1 cellular context compared by ENCODE assay signal in the genomic region with DNA sequence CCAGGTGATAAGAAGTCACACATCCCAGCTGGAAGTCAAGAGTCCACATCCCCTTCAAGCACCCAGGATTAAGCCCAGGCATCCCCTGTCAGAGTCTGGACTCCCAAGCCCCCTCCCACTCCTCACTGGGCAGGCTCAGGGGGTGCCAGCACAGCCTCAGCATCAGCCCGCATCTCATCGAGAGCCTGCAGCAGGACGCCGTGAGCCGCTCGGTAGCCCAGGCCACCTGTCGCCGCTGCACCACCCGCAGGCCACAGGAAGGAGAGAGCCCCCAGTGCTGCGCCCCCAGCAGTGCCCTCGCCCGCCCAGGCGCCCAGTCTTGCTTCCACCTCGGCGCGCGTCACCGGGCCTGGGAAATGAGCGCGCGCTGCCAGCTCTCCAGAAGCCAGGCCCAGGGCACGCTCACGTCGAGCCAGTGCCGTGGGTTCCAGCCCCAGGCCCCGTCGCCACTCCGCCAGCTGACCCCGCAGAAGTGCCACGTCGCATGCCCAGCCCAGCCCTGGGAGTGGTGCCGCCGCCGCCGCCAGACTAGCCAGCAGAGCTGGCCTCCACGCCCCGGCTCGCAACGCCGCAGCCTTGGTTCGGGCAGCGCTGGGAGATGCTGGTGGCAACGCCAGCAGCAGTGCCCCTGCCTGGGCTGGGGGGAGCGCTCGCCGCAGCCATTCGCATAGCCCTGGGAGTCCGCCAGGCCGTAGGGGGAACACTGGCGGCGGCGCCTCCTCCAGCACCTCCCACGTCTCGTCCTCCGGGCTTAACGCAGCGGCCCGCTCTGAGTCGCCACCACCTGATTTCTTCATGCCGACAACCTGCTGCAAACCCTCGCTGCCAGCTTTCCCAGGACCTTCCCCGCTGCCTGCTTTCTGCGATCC.
TF ChIP-seq lines count a peak whose summit lies in the region.

No MANE protein-coding gene starts in this region.

TF ChIP-seq in GM12878, 131 proteins besides CTCF, POLR2A, EP300 and RAD21:
- TF ChIP-seq, protein P1, sequence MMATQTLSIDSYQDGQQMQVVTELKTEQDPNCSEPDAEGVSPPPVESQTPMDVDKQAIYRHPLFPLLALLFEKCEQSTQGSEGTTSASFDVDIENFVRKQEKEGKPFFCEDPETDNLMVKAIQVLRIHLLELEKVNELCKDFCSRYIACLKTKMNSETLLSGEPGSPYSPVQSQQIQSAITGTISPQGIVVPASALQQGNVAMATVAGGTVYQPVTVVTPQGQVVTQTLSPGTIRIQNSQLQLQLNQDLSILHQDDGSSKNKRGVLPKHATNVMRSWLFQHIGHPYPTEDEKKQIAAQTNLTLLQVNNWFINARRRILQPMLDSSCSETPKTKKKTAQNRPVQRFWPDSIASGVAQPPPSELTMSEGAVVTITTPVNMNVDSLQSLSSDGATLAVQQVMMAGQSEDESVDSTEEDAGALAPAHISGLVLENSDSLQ (IDR thresholded peaks at IDR 0.05): no peak
- TF ChIP-seq FOXK2 (IDR thresholded peaks at IDR 0.05) (no peak), NBN (IDR thresholded peaks at IDR 0.05) (no peak), TCF7 (IDR thresholded peaks at IDR 0.05; ENCODE audit: borderline replicate concordance) (no peak), STAT1 (conservative IDR thresholded peaks at IDR 0.05) (no peak), IKZF2 (IDR thresholded peaks at IDR 0.05) (no peak), CBX5 (IDR thresholded peaks at IDR 0.05; ENCODE audit: low read depth) (no peak), ATF7 (IDR thresholded peaks at IDR 0.05; ENCODE audit: low read depth) (no peak), NRF1 (conservative IDR thresholded peaks at IDR 0.05; ENCODE audit: low read depth, low read length) (no peak), SMC3 (IDR thresholded peaks at IDR 0.05; ENCODE audit: borderline replicate concordance, low read length) (no peak), RAD51 (IDR thresholded peaks at IDR 0.05) (no peak), TAF1 (IDR thresholded peaks at IDR 0.05; ENCODE audit: borderline replicate concordance, low read depth, low read length) (no peak), GABPA (IDR thresholded peaks at IDR 0.05; ENCODE audit: low read depth) (no peak)
- TF ChIP-seq, protein P2, sequence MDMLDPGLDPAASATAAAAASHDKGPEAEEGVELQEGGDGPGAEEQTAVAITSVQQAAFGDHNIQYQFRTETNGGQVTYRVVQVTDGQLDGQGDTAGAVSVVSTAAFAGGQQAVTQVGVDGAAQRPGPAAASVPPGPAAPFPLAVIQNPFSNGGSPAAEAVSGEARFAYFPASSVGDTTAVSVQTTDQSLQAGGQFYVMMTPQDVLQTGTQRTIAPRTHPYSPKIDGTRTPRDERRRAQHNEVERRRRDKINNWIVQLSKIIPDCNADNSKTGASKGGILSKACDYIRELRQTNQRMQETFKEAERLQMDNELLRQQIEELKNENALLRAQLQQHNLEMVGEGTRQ (IDR thresholded peaks at IDR 0.05; ENCODE audit: borderline replicate concordance, low read depth, low read length): no peak
- TF ChIP-seq, protein P3, sequence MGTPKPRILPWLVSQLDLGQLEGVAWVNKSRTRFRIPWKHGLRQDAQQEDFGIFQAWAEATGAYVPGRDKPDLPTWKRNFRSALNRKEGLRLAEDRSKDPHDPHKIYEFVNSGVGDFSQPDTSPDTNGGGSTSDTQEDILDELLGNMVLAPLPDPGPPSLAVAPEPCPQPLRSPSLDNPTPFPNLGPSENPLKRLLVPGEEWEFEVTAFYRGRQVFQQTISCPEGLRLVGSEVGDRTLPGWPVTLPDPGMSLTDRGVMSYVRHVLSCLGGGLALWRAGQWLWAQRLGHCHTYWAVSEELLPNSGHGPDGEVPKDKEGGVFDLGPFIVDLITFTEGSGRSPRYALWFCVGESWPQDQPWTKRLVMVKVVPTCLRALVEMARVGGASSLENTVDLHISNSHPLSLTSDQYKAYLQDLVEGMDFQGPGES (IDR thresholded peaks at IDR 0.05): no peak
